19 cellular contexts compared by ENCODE assay signal in genomic region chr17:80939151-80940145, GRCh38. TPM values are rescaled to one million over a fixed set of nuclear protein-coding genes. Genes with fewer than 3 reads are reported as not detected.
DNase-seq lines count a peak whose midpoint lies in the region; ATAC-seq and TF ChIP-seq lines count a peak whose summit lies in the region.
"Had no signal": no experiment of that assay in that cellular context is flagged by ENCODE, and none has a peak within 500 bp of the region (broad histone marks: within the 10 kb centered on the region; RNA-seq: fewer than 3 reads in every experiment).

No MANE protein-coding gene starts in this region.

- H3K4me3 ChIP-seq in left ventricle myocardium inferior (no peak overlapping the region), uterus (no peak overlapping the region)
- H3K4me3 ChIP-seq: hepatocyte, MG63, right lobe of liver, SJSA1 had no signal

- H3K9me3 ChIP-seq in left ventricle myocardium inferior (replicated peaks), result no peaks in the 10 kb centered on the region
- H3K9me3 ChIP-seq in uterus, result no peaks in the 10 kb centered on the region
- H3K9me3 ChIP-seq: MG63, right lobe of liver, SJSA1 had no signal

- POLR2A ChIA-PET in WTC11 (lab: Charles Lee), result interaction anchor here (0.6 kb wide), 1 partner anchor 375 kb away, joined by 4 read pairs; no protein-coding TSS in a partner anchor

- no peaks in the 10 kb centered on the region for H3K9me3 Mint-ChIP-seq in WTC11
- H3K9me3 Mint-ChIP-seq in naive B cell, result peaks cover 0 to 2% (median 0%) of the 10 kb centered on the region in 7 donors

- H3K4me1 Mint-ChIP-seq in WTC11 (no peaks in the 10 kb centered on the region), naive B cell (peaks cover 20 to 70% (median 69%) of the 10 kb centered on the region in 3 donors)

- H3K27me3 Mint-ChIP-seq in WTC11 (ENCODE audit: low read depth) (no peaks in the 10 kb centered on the region), naive B cell (no peaks in the 10 kb centered on the region)

- ATAC-seq in Right ventricle myocardium inferior (no peak), WTC11 (no peak), naive B cell (ENCODE audit: low read depth in 2 of 2) (no peak)

- H3K27ac Mint-ChIP-seq in WTC11, result 0 out of 2 replicates have a peak overlapping the region, but pooled peaks have one; percentile 68
- H3K27ac Mint-ChIP-seq in naive B cell, result peak overlapping the region in 5 of 6 donors; percentile 27 to 70 (median 51)

- H3K4me1 ChIP-seq in left ventricle myocardium inferior (peaks cover 23% of the 10 kb centered on the region), uterus (peaks cover 0 to 4% of the 10 kb centered on the region in 2 donors)
- H3K4me1 ChIP-seq: right lobe of liver, SJSA1 had no signal

- no peaks in the 10 kb centered on the region for H3K27me3 ChIP-seq in left ventricle myocardium inferior (ENCODE audit: low read depth)
- H3K27me3 ChIP-seq in uterus, result no peaks in the 10 kb centered on the region
- H3K27me3 ChIP-seq: hepatocyte, MG63, right lobe of liver, SJSA1 had no signal

- H3K27ac ChIP-seq in left ventricle myocardium inferior (replicated peaks), result no peak overlapping the region
- no peak overlapping the region for H3K27ac ChIP-seq in uterus
- H3K27ac ChIP-seq: hepatocyte, right lobe of liver, SJSA1 had no signal

- CTCF ChIA-PET in WTC11 (lab: Charles Lee), result interaction anchor here (4.2 kb wide), 1 partner anchor 40 kb away, joined by 15 read pairs; no protein-coding TSS in a partner anchor

- intact Hi-C loops in Right ventricle myocardium inferior (cut with DNase I), result no loop called here
- intact Hi-C loops in left ventricle myocardium inferior (cut with micrococcal nuclease), result no loop called here
- intact Hi-C loops in uterus (cut with DNase I; ENCODE audit: low total_unique reads), result no loop called here

- H3K4me3 Mint-ChIP-seq in WTC11 (no peak overlapping the region), naive B cell (peak overlapping the region in 3 of 8 donors; percentile 40 to 74 (median 67))

- H3K36me3 ChIP-seq in left ventricle myocardium inferior (peaks cover 27% of the 10 kb centered on the region), uterus (no peaks in the 10 kb centered on the region)
- H3K36me3 ChIP-seq: right lobe of liver had no signal

- H3K36me3 Mint-ChIP-seq in WTC11 (no peaks in the 10 kb centered on the region), naive B cell (peaks cover 7 to 10% of the 10 kb centered on the region in 2 donors)

- peak; percentile 33 for DNase-seq in Right ventricle myocardium inferior (ENCODE audit: missing footprints)
- no peak for DNase-seq in left ventricle myocardium inferior
- DNase-seq in WTC11 (ENCODE audit: low spot score), result peak; percentile 5
- DNase-seq in naive B cell, result no peak
- DNase-seq in uterus, result peak; percentile 12
- DNase-seq in cerebellum (ENCODE audit: low spot score), result no peak
- no peak for DNase-seq in SHP77 treated with DMSO at 0.1 percent for 48 hours (lab: John Stamatoyannopoulos, UW)
- DNase-seq in HUDEP-2 (lab: John Stamatoyannopoulos, UW; ENCODE audit: unreplicated experiment in 76 of 76), result no peak
- DNase-seq: activated CD4-positive, alpha-beta T cell treated with anti-CD3 and anti-CD28 coated beads for 1 hour; amniotic stem cell; kidney glomerular epithelial cell; MG63; NCI-H187 treated with DMSO at 0.1 percent for 48 hours; NCI-H446 treated with DMSO at 0.1 percent for 48 hours; occipital lobe; T1000 had no signal

- no peak for TF ChIP-seq CTCF in left ventricle myocardium inferior (IDR thresholded peaks at IDR 0.05; ENCODE audit: borderline replicate concordance)
- TF ChIP-seq CTCF in WTC11 (IDR thresholded peaks at IDR 0.05), result no peak
- TF ChIP-seq CTCF in uterus (IDR thresholded peaks at IDR 0.05), result no peak

- TF ChIP-seq POLR2A in uterus (IDR thresholded peaks at IDR 0.05), result no peak

TF ChIP-seq in WTC11, 78 proteins besides CTCF, POLR2A, EP300 and RAD21 (continues in another document):
- TF ChIP-seq, protein P1, sequence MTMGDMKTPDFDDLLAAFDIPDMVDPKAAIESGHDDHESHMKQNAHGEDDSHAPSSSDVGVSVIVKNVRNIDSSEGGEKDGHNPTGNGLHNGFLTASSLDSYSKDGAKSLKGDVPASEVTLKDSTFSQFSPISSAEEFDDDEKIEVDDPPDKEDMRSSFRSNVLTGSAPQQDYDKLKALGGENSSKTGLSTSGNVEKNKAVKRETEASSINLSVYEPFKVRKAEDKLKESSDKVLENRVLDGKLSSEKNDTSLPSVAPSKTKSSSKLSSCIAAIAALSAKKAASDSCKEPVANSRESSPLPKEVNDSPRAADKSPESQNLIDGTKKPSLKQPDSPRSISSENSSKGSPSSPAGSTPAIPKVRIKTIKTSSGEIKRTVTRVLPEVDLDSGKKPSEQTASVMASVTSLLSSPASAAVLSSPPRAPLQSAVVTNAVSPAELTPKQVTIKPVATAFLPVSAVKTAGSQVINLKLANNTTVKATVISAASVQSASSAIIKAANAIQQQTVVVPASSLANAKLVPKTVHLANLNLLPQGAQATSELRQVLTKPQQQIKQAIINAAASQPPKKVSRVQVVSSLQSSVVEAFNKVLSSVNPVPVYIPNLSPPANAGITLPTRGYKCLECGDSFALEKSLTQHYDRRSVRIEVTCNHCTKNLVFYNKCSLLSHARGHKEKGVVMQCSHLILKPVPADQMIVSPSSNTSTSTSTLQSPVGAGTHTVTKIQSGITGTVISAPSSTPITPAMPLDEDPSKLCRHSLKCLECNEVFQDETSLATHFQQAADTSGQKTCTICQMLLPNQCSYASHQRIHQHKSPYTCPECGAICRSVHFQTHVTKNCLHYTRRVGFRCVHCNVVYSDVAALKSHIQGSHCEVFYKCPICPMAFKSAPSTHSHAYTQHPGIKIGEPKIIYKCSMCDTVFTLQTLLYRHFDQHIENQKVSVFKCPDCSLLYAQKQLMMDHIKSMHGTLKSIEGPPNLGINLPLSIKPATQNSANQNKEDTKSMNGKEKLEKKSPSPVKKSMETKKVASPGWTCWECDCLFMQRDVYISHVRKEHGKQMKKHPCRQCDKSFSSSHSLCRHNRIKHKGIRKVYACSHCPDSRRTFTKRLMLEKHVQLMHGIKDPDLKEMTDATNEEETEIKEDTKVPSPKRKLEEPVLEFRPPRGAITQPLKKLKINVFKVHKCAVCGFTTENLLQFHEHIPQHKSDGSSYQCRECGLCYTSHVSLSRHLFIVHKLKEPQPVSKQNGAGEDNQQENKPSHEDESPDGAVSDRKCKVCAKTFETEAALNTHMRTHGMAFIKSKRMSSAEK (CRISPR knock-in tag; IDR thresholded peaks at IDR 0.05; ENCODE audit: borderline replicate concordance), result no peak
- no peak for TF ChIP-seq ZNF416 (CRISPR knock-in tag; IDR thresholded peaks at IDR 0.05)
- TF ChIP-seq GRHL2 (CRISPR knock-in tag; IDR thresholded peaks at IDR 0.05; ENCODE audit: insufficient replicate concordance, severe bottlenecking), result no peak
- TF ChIP-seq ESRRA (CRISPR knock-in tag; IDR thresholded peaks at IDR 0.05; ENCODE audit: borderline replicate concordance), result no peak
- TF ChIP-seq SMAD4 (CRISPR knock-in tag; IDR thresholded peaks at IDR 0.05), result no peak
- TF ChIP-seq ATF1 (CRISPR knock-in tag; IDR thresholded peaks at IDR 0.05), result no peak
- no peak for TF ChIP-seq ZNF263 (CRISPR knock-in tag; IDR thresholded peaks at IDR 0.05; ENCODE audit: low read depth)
- TF ChIP-seq, protein P2, sequence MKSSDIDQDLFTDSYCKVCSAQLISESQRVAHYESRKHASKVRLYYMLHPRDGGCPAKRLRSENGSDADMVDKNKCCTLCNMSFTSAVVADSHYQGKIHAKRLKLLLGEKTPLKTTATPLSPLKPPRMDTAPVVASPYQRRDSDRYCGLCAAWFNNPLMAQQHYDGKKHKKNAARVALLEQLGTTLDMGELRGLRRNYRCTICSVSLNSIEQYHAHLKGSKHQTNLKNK (CRISPR knock-in tag; IDR thresholded peaks at IDR 0.05), result no peak
- TF ChIP-seq MLX (CRISPR knock-in tag; IDR thresholded peaks at IDR 0.05), result no peak
- no peak for TF ChIP-seq NFYB (CRISPR knock-in tag; conservative IDR thresholded peaks at IDR 0.05; ENCODE audit: low read depth)
- no peak for TF ChIP-seq GTF2I (CRISPR knock-in tag; conservative IDR thresholded peaks at IDR 0.05)
- TF ChIP-seq NFE2L1 (CRISPR knock-in tag; IDR thresholded peaks at IDR 0.05), result no peak
- TF ChIP-seq MXD4 (CRISPR knock-in tag; IDR thresholded peaks at IDR 0.05; ENCODE audit: borderline replicate concordance), result no peak
- TF ChIP-seq, protein P3, sequence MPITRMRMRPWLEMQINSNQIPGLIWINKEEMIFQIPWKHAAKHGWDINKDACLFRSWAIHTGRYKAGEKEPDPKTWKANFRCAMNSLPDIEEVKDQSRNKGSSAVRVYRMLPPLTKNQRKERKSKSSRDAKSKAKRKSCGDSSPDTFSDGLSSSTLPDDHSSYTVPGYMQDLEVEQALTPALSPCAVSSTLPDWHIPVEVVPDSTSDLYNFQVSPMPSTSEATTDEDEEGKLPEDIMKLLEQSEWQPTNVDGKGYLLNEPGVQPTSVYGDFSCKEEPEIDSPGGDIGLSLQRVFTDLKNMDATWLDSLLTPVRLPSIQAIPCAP (CRISPR knock-in tag; IDR thresholded peaks at IDR 0.05), result no peak
- no peak for TF ChIP-seq USF1 (CRISPR knock-in tag; IDR thresholded peaks at IDR 0.05)
- TF ChIP-seq, protein P4, sequence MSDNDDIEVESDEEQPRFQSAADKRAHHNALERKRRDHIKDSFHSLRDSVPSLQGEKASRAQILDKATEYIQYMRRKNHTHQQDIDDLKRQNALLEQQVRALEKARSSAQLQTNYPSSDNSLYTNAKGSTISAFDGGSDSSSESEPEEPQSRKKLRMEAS (CRISPR knock-in tag; IDR thresholded peaks at IDR 0.05), result no peak

RNA-seq across cellular contexts. Expression of gene CHMP6, which starts 52.2 kb away (rescaled TPM):
- 19.0 TPM for total RNA-seq in Right ventricle myocardium inferior
- total RNA-seq in left ventricle myocardium inferior, result 15.9 TPM
- 15.0 to 23.1 TPM (median 19.6 TPM) in 3 replicates for total RNA-seq in WTC11 (2021)
- polyA plus RNA-seq in naive B cell (ENCODE audit: low read depth in 6 of 6), result 10 to 100 TPM; 38.8 to 51.8 (median 43.5) TPM
- 10 to 100 TPM in 3 of 4 donors, 1 to 10 TPM in 1; 3.6 to 33.2 (median 19.8) TPM for total RNA-seq in uterus
- 13.7 TPM for total RNA-seq in cerebellum

Comparison
In these comparisons a context has a peak if more than half of its experiments do, and no peak if none do; other contexts are left out.
1. DNase-seq: peak in Right ventricle myocardium inferior (single experiment), WTC11 (single experiment) and uterus (2 of 2); none in left ventricle myocardium inferior (single experiment), naive B cell (single experiment), cerebellum (single experiment), SHP77 treated with DMSO at 0.1 percent for 48 hours (single experiment) and HUDEP-2 (0 of 76).